In genomic region chr11:45907911-45908370, GRCh38 we compare ENCODE assay signal across 19 cellular contexts. TPM values are rescaled to one million over a fixed set of nuclear protein-coding genes. Genes with fewer than 3 reads are reported as not detected.
DNase-seq lines count a peak whose midpoint lies in the region; ATAC-seq, FAIRE-seq and TF ChIP-seq lines count a peak whose summit lies in the region.
"Had no signal": no experiment of that assay in that cellular context is flagged by ENCODE, and none has a peak within 500 bp of the region (broad histone marks: within the 10 kb centered on the region; RNA-seq: fewer than 3 reads in every experiment).

No MANE protein-coding gene starts in this region.

- H3K4me1 ChIP-seq in GM23338 (ENCODE audit: insufficient read depth) = no peaks in the 10 kb centered on the region
- peaks cover 0 to 21% (median 0%) of the 10 kb centered on the region in 4 donors for H3K4me1 ChIP-seq in Peyer's patch
- H3K4me1 ChIP-seq: SJSA1, testis had no signal

- H3K9me3 Mint-ChIP-seq in CD4-positive, alpha-beta T cell = no peaks in the 10 kb centered on the region
- H3K9me3 Mint-ChIP-seq in GM23338 = no peaks in the 10 kb centered on the region
- H3K9me3 Mint-ChIP-seq: T-helper 2 cell treated with Interferon-gamma antibody and Interleukin-4, amounts not matched to agents 5 μg/mL and 100 μg/mL, for 36 hours had no signal

- H3K27ac ChIP-seq in CD4-positive, alpha-beta T cell (ENCODE audit: low read depth, low read length) = no peak overlapping the region
- H3K27ac ChIP-seq in GM23338 (ENCODE audit: low read depth) (no peak overlapping the region), caudate nucleus (ENCODE audit: low read depth, low read length) (peak overlapping the region; percentile 36), Peyer's patch (no peak overlapping the region)
- H3K27ac ChIP-seq: esophagus squamous epithelium, SJSA1, testis had no signal

- H3K9me2 ChIP-seq in GM23338 (ENCODE audit: insufficient read depth) = no peaks in the 10 kb centered on the region

- TF ChIP-seq POLR2A in Peyer's patch (IDR thresholded peaks at IDR 0.05) (no peak), GM12892 (IDR thresholded peaks at IDR 0.05; ENCODE audit: low read depth, low read length) (no peak)

- H4K20me1 ChIP-seq in GM23338 (replicated peaks; ENCODE audit: insufficient read depth) = peaks cover 8% of the 10 kb centered on the region; the same call in 1 of the 2 replicates

- no peak overlapping the region for H3K4me3 Mint-ChIP-seq in CD4-positive, alpha-beta T cell
- no peak overlapping the region for H3K4me3 Mint-ChIP-seq in GM23338
- H3K4me3 Mint-ChIP-seq: B cell; T-helper 2 cell treated with Interferon-gamma antibody and Interleukin-4, amounts not matched to agents 5 μg/mL and 100 μg/mL, for 36 hours had no signal

- FAIRE-seq in GM12892 (lab: Jason Lieb, UNC) = no peak
- FAIRE-seq: H54 had no signal

- H3K36me3 Mint-ChIP-seq in CD4-positive, alpha-beta T cell (ENCODE audit: low read depth) = peaks cover 23% of the 10 kb centered on the region
- peaks cover 22% of the 10 kb centered on the region for H3K36me3 Mint-ChIP-seq in GM23338 (ENCODE audit: low read depth)

- H3K27ac Mint-ChIP-seq in CD4-positive, alpha-beta T cell = no peak overlapping the region
- 0 out of 2 replicates have a peak overlapping the region, but pooled peaks have one; percentile 32 for H3K27ac Mint-ChIP-seq in GM23338
- H3K27ac Mint-ChIP-seq: T-helper 2 cell treated with Interferon-gamma antibody and Interleukin-4, amounts not matched to agents 5 μg/mL and 100 μg/mL, for 36 hours had no signal

- DNase-seq in CD4-positive, alpha-beta T cell = no peak
- no peak for DNase-seq in GM23338 (ENCODE audit: low spot score)
- DNase-seq in caudate nucleus (lab: John Stamatoyannopoulos, UW) = peak in 11 of 61 donors; percentile 18 to 77 (median 36)
- DNase-seq in midbrain (lab: John Stamatoyannopoulos, UW) = peak; percentile 25
- DNase-seq in Peyer's patch = no peak
- no peak for DNase-seq in GM12892 (ENCODE audit: insufficient read length)
- DNase-seq: esophagus squamous epithelium; KBM-7; NCI-H2029; NCI-H510A; posterior cingulate gyrus; stimulated activated CD4-positive, alpha-beta T cell treated with anti-CD3 and anti-CD28 coated beads, Interleukin-4, amount 100 ng/mL, for 4 hours; testis had no signal

- H3K4me1 Mint-ChIP-seq in CD4-positive, alpha-beta T cell (ENCODE audit: low read depth) = peaks cover 5% of the 10 kb centered on the region
- no peaks in the 10 kb centered on the region; the same call in 2 of the 3 replicates for H3K4me1 Mint-ChIP-seq in GM23338

- no peak overlapping the region for H2AFZ ChIP-seq in GM23338

- POLR2A ChIA-PET in CD4-positive, alpha-beta T cell (lab: Charles Lee) = no interaction called here

- no peaks in the 10 kb centered on the region for H3K79me2 ChIP-seq in GM23338 (replicated peaks; ENCODE audit: insufficient read depth)

- no peak for TF ChIP-seq CTCF in CD4-positive, alpha-beta T cell (IDR thresholded peaks at IDR 0.05)
- TF ChIP-seq CTCF in GM23338 (conservative IDR thresholded peaks at IDR 0.05; ENCODE audit: low read depth in 2 of 2) (no peak), Peyer's patch (IDR thresholded peaks at IDR 0.05) (no peak)

- no peaks in the 10 kb centered on the region for H3K27me3 ChIP-seq in CD4-positive, alpha-beta T cell (ENCODE audit: control insufficient read depth, insufficient read depth, low read length)
- no peaks in the 10 kb centered on the region for H3K27me3 ChIP-seq in GM23338 (ENCODE audit: insufficient read depth)
- no peaks in the 10 kb centered on the region for H3K27me3 ChIP-seq in Peyer's patch
- H3K27me3 ChIP-seq: esophagus squamous epithelium, SJSA1, testis had no signal

- H3F3A ChIP-seq in GM23338 (replicated peaks; ENCODE audit: low read depth) = no peaks in the 10 kb centered on the region

- H3K4me3 ChIP-seq in GM23338 = no peak overlapping the region
- H3K4me3 ChIP-seq in Peyer's patch = no peak overlapping the region
- H3K4me3 ChIP-seq: esophagus squamous epithelium, SJSA1, testis had no signal

- no peaks in the 10 kb centered on the region for H3K36me3 ChIP-seq in GM23338 (ENCODE audit: insufficient read depth)
- peaks cover 0 to 40% (median 0%) of the 10 kb centered on the region in 3 donors for H3K36me3 ChIP-seq in Peyer's patch

- no peaks in the 10 kb centered on the region for H3K27me3 Mint-ChIP-seq in CD4-positive, alpha-beta T cell
- H3K27me3 Mint-ChIP-seq in GM23338 (ENCODE audit: insufficient read depth, low read depth, poor library complexity) = peaks cover 23% of the 10 kb centered on the region
- H3K27me3 Mint-ChIP-seq: B cell had no signal

- H3K9me3 ChIP-seq in CD4-positive, alpha-beta T cell (ENCODE audit: control insufficient read depth, low read length) = no peaks in the 10 kb centered on the region
- H3K9me3 ChIP-seq in Peyer's patch = no peaks in the 10 kb centered on the region
- H3K9me3 ChIP-seq: esophagus squamous epithelium, SJSA1, testis had no signal

- no peak overlapping the region for H3K4me2 ChIP-seq in GM23338

- ATAC-seq in CD4-positive, alpha-beta T cell (ENCODE audit: poor library complexity) = peak; percentile 21
- no peak; the same call in 2 of the 3 replicates for ATAC-seq in GM23338
- no peak for ATAC-seq in HG03159 (IDR thresholded peaks at IDR 0.05; ENCODE audit: unreplicated experiment)

- intact Hi-C loops in CD4-positive, alpha-beta T cell (cut with DNase I, micrococcal nuclease) = no loop called here

- CTCF ChIA-PET in CD4-positive, alpha-beta T cell (lab: Charles Lee) = no interaction called here

TF ChIP-seq in GM23338, 12 proteins besides CTCF, POLR2A, EP300 and RAD21 (continues in another document):
- TF ChIP-seq CREB1 (CRISPR knock-in tag; IDR thresholded peaks at IDR 0.05; ENCODE audit: low read depth) (no peak), REST (IDR thresholded peaks at IDR 0.05; ENCODE audit: unreplicated experiment) (no peak), ETS1 (IDR thresholded peaks at IDR 0.05) (no peak)

RNA-seq across cellular contexts. Expression of gene FREY1, which starts 0.9 kb away (rescaled TPM):
- 1 to 10 TPM; 5.7 to 6.0 TPM for total RNA-seq in CD4-positive, alpha-beta T cell
- total RNA-seq in GM23338 (2014; rRNA removed; shearing (Covaris generic)) = 1.1 TPM in 1 of 2 replicates, not detected in the other
- not detected in 2 replicates for polyA plus RNA-seq in GM23338 (2016; fragmentation: Nextera tagmentation; extraction: Ambion mirVana)
- 1 to 10 TPM in 1 of 4 donors, not detected in 3; 4.9 TPM for total RNA-seq in Peyer's patch
- not detected for polyA plus RNA-seq in GM12892 (2012; ENCODE audit: missing spikeins)

RNA-seq across cellular contexts. Expression of gene PEX16, which starts 9.7 kb away (rescaled TPM):
- 10 to 100 TPM; 56.3 to 62.0 TPM for total RNA-seq in CD4-positive, alpha-beta T cell
- total RNA-seq in GM23338 (2014; rRNA removed; shearing (Covaris generic)) = 22.4 and 34.1 TPM in 2 replicates
- 23.3 and 27.6 TPM in 2 replicates for polyA plus RNA-seq in GM23338 (2016; fragmentation: Nextera tagmentation; extraction: Ambion mirVana)
- total RNA-seq in Peyer's patch = 10 to 100 TPM; 46.2 to 66.8 (median 63.0) TPM
- polyA plus RNA-seq in GM12892 (2012; ENCODE audit: missing spikeins) = 14.3 TPM

RNA-seq across cellular contexts. Expression of gene LARGE2, which starts 14.5 kb away (rescaled TPM):
- 1 to 10 TPM; 2.7 to 3.5 TPM for total RNA-seq in CD4-positive, alpha-beta T cell
- 74.5 and 107 TPM in 2 replicates for total RNA-seq in GM23338 (2014; rRNA removed; shearing (Covaris generic))
- polyA plus RNA-seq in GM23338 (2016; fragmentation: Nextera tagmentation; extraction: Ambion mirVana) = 89.8 and 97.8 TPM in 2 replicates
- 1 to 10 TPM in 2 of 4 donors, under 1 TPM in 1, not detected in 1; 0.83 to 1.6 (median 1.2) TPM for total RNA-seq in Peyer's patch
- not detected for polyA plus RNA-seq in GM12892 (2012; ENCODE audit: missing spikeins)
- total RNA-seq: glomerular endothelial cell, SJSA1 had no signal

RNA-seq across cellular contexts. Expression of gene MAPK8IP1, which starts 22.5 kb away (rescaled TPM):
- total RNA-seq in CD4-positive, alpha-beta T cell = 1 to 10 TPM; 2.3 to 2.4 TPM
- total RNA-seq in GM23338 (2014; rRNA removed; shearing (Covaris generic)) = 34.1 and 39.4 TPM in 2 replicates
- polyA plus RNA-seq in GM23338 (2016; fragmentation: Nextera tagmentation; extraction: Ambion mirVana) = 5.9 and 6.8 TPM in 2 replicates
- 10 to 100 TPM in 1 of 4 donors, 1 to 10 TPM in 3; 1.1 to 17.3 (median 3.3) TPM for total RNA-seq in Peyer's patch
- polyA plus RNA-seq in GM12892 (2012; ENCODE audit: missing spikeins) = 0.15 TPM

Comparison
In these comparisons a context has a peak if more than half of its experiments do, and no peak if none do; other contexts are left out.
1. RNA of gene LARGE2, which starts 14.5 kb away (total RNA-seq): 74.5 to 107 TPM in GM23338; 2.7 to 3.5 TPM in CD4-positive, alpha-beta T cell and 0.83 to 1.6 TPM in Peyer's patch; every median in the first group is over 10 times any median in the second.